Comparison of ENCODE assay signal across 11 cellular contexts in genomic region chr1:211589782-211590721, GRCh38. TPM values are rescaled to one million over a fixed set of nuclear protein-coding genes. Genes with fewer than 3 reads are reported as not detected.
A peak's percentile ranks its signal among the peaks of the same experiment; 100 is the strongest.
DNase-seq lines count a peak whose midpoint lies in the region; ATAC-seq, FAIRE-seq and TF ChIP-seq lines count a peak whose summit lies in the region.
"Had no signal": no experiment of that assay in that cellular context is flagged by ENCODE, and none has a peak within 500 bp of the region (broad histone marks: within the 10 kb centered on the region; RNA-seq: fewer than 3 reads in every experiment).

No MANE protein-coding gene starts in this region.

- CTCF ChIA-PET in MCF 10A (lab: Yijun Ruan, JAX): interaction anchor here (0.7 to 2.4 kb wide), 6 partner anchors 10 to 62 kb away, joined by 3 to 10 read pairs (median 3); no protein-coding TSS in a partner anchor
- CTCF ChIA-PET in activated CD4-positive, alpha-beta memory T cell treated with anti-CD3 and anti-CD28 coated beads, Interleukin-2, amount 10 ng/mL, durations not matched to agents 7 days and 5 days (lab: Charles Lee): no interaction called here

- H3K27me3 ChIP-seq in Karpas-422 (ENCODE audit: low read length) (no peaks in the 10 kb centered on the region), suprapubic skin (no peaks in the 10 kb centered on the region)

- peaks cover 30% of the 10 kb centered on the region for H3K4me1 Mint-ChIP-seq in MCF 10A (ENCODE audit: insufficient read depth, unreplicated experiment)
- no peaks in the 10 kb centered on the region for H3K4me1 Mint-ChIP-seq in activated CD4-positive, alpha-beta memory T cell treated with anti-CD3 and anti-CD28 coated beads, Interleukin-2, amount 10 ng/mL, durations not matched to agents 7 days and 5 days

- no peak overlapping the region for H3K4me2 ChIP-seq in Karpas-422 (ENCODE audit: low read depth, low read length, poor library complexity, severe bottlenecking)

- ATAC-seq in left colon (peak; percentile 50), GM18505 (IDR thresholded peaks at IDR 0.05; ENCODE audit: unreplicated experiment) (no peak), GM19395 (IDR thresholded peaks at IDR 0.05; ENCODE audit: unreplicated experiment) (no peak)

- no peaks in the 10 kb centered on the region for H3K9me3 Mint-ChIP-seq in MCF 10A (ENCODE audit: unreplicated experiment)
- H3K9me3 Mint-ChIP-seq in activated CD4-positive, alpha-beta memory T cell treated with anti-CD3 and anti-CD28 coated beads, Interleukin-2, amount 10 ng/mL, durations not matched to agents 7 days and 5 days: no peaks in the 10 kb centered on the region
- H3K9me3 Mint-ChIP-seq: IgD-negative memory B cell, nephron had no signal

- no peaks in the 10 kb centered on the region for H3K36me3 ChIP-seq in Karpas-422 (ENCODE audit: insufficient read depth, low read length)
- no peaks in the 10 kb centered on the region for H3K36me3 ChIP-seq in suprapubic skin

- no peaks in the 10 kb centered on the region for H3K9me3 ChIP-seq in Karpas-422 (ENCODE audit: low read length)
- no peaks in the 10 kb centered on the region for H3K9me3 ChIP-seq in suprapubic skin

- no peak overlapping the region for H3K4me3 ChIP-seq in Karpas-422 (ENCODE audit: low read length)
- H3K4me3 ChIP-seq in suprapubic skin: no peak overlapping the region

- intact Hi-C loops in MCF 10A (cut with micrococcal nuclease) (loop anchor here (1.0 to 2.0 kb wide), 3 partner anchors 11 to 49 kb away; partner anchors contain the start of gene SLC30A1), left colon (cut with DNase I, micrococcal nuclease) (no loop called here)

- no peaks in the 10 kb centered on the region for H3K9me2 ChIP-seq in Karpas-422 (replicated peaks; ENCODE audit: insufficient read depth, low read length)

- peak overlapping the region; percentile 65 for H3K27ac Mint-ChIP-seq in MCF 10A (ENCODE audit: low read depth, unreplicated experiment)
- no peak overlapping the region for H3K27ac Mint-ChIP-seq in activated CD4-positive, alpha-beta memory T cell treated with anti-CD3 and anti-CD28 coated beads, Interleukin-2, amount 10 ng/mL, durations not matched to agents 7 days and 5 days
- H3K27ac Mint-ChIP-seq: IgD-negative memory B cell had no signal

- no peak overlapping the region for H3K4me3 Mint-ChIP-seq in MCF 10A (ENCODE audit: unreplicated experiment)
- H3K4me3 Mint-ChIP-seq in activated CD4-positive, alpha-beta memory T cell treated with anti-CD3 and anti-CD28 coated beads, Interleukin-2, amount 10 ng/mL, durations not matched to agents 7 days and 5 days: no peak overlapping the region
- H3K4me3 Mint-ChIP-seq: IgD-negative memory B cell, nephron had no signal

- peak; percentile 53 for DNase-seq in Karpas-422
- peak; percentile 95 for DNase-seq in MCF 10A (ENCODE audit: unreplicated experiment)
- peak in 1 of 2 donors; percentile 47 for DNase-seq in left colon
- peak in 1 of 2 donors; percentile 85 for DNase-seq in suprapubic skin (ENCODE audit: low spot score in 2 of 2)
- DNase-seq in activated CD4-positive, alpha-beta memory T cell treated with anti-CD3 and anti-CD28 coated beads, Interleukin-2, amount 10 ng/mL, durations not matched to agents 7 days and 5 days: no peak
- no peak for DNase-seq in frontal cortex (ENCODE audit: low spot score in 2 of 2)
- DNase-seq: effector CD8-positive, alpha-beta T cell had no signal

- TF ChIP-seq CTCF in MCF 10A (IDR thresholded peaks at IDR 0.05; ENCODE audit: unreplicated experiment): no peak
- TF ChIP-seq CTCF in suprapubic skin (IDR thresholded peaks at IDR 0.05): no peak

- no peaks in the 10 kb centered on the region for H4K20me1 ChIP-seq in Karpas-422 (ENCODE audit: insufficient read depth, low read depth, low read length)

- no peaks in the 10 kb centered on the region for H3K79me2 ChIP-seq in Karpas-422 (ENCODE audit: low read length)

- no peaks in the 10 kb centered on the region for H3K36me3 Mint-ChIP-seq in MCF 10A (ENCODE audit: insufficient read depth, unreplicated experiment)
- no peaks in the 10 kb centered on the region for H3K36me3 Mint-ChIP-seq in activated CD4-positive, alpha-beta memory T cell treated with anti-CD3 and anti-CD28 coated beads, Interleukin-2, amount 10 ng/mL, durations not matched to agents 7 days and 5 days (ENCODE audit: low read depth)

- H3K4me1 ChIP-seq in Karpas-422 (ENCODE audit: low read length) (peaks cover 13% of the 10 kb centered on the region), suprapubic skin (peaks cover 7% of the 10 kb centered on the region)

- POLR2A ChIA-PET in MCF 10A (lab: Yijun Ruan, JAX): interaction anchor here (0.6 to 6.0 kb wide), 9 partner anchors 10 to 53 kb away, joined by 3 to 42 read pairs (median 5); partner anchors contain the start of gene SLC30A1
- POLR2A ChIA-PET in activated CD4-positive, alpha-beta memory T cell treated with anti-CD3 and anti-CD28 coated beads, Interleukin-2, amount 10 ng/mL, durations not matched to agents 7 days and 5 days (lab: Charles Lee): no interaction called here

- H3K27ac ChIP-seq in Karpas-422 (ENCODE audit: low read length): no peak overlapping the region
- H3K27ac ChIP-seq in suprapubic skin: peak overlapping the region; percentile 1

- H3K9ac ChIP-seq in Karpas-422 (ENCODE audit: low read length): no peak overlapping the region

- BruUV-seq in MCF 10A (replicated peaks; lab: Mats Ljungman, UMichigan): no TSS peak

- 55% methylated on average over 6 of the region's 6 CpGs for WGBS in suprapubic skin

- no peak overlapping the region for H2AFZ ChIP-seq in Karpas-422 (ENCODE audit: low read length)

- no peak for FAIRE-seq in frontal cortex (lab: Jason Lieb, UNC)

- TF ChIP-seq POLR2A in suprapubic skin (IDR thresholded peaks at IDR 0.05) (no peak), GM18505 (IDR thresholded peaks at IDR 0.05; ENCODE audit: borderline replicate concordance, extremely low read depth, insufficient read depth, insufficient read length) (no peak)

- no peak for TF ChIP-seq EP300 in suprapubic skin (IDR thresholded peaks at IDR 0.05)

- H3K27me3 Mint-ChIP-seq in MCF 10A (ENCODE audit: insufficient read depth, unreplicated experiment): no peaks in the 10 kb centered on the region
- peaks cover 9% of the 10 kb centered on the region for H3K27me3 Mint-ChIP-seq in activated CD4-positive, alpha-beta memory T cell treated with anti-CD3 and anti-CD28 coated beads, Interleukin-2, amount 10 ng/mL, durations not matched to agents 7 days and 5 days

RNA-seq across cellular contexts. Expression of gene SLC30A1, which starts 11.1 kb away (rescaled TPM):
- 8.0 and 16.7 TPM in 2 replicates for total RNA-seq in Karpas-422 (2014; rRNA removed; shearing (Covaris generic); ENCODE audit: low replicate concordance)
- total RNA-seq in MCF 10A (2022) (87.0 and 94.1 TPM in 2 replicates), left colon (10 to 100 TPM; 16.6 to 33.1 TPM), suprapubic skin (10 to 100 TPM in 3 of 4 donors, 1 to 10 TPM in 1; 8.9 to 42.5 (median 29.8) TPM), frontal cortex (19.2 TPM)
- total RNA-seq in activated CD4-positive, alpha-beta memory T cell treated with anti-CD3 and anti-CD28 coated beads, Interleukin-2, amount 10 ng/mL, durations not matched to agents 7 days and 5 days: 1 to 10 TPM; 8.0 to 8.2 TPM

Comparison
In these comparisons a context has a peak if more than half of its experiments do, and no peak if none do; other contexts are left out.
1. DNase-seq: peak in Karpas-422 (single experiment) and MCF 10A (single experiment); none in activated CD4-positive, alpha-beta memory T cell treated with anti-CD3 and anti-CD28 coated beads, Interleukin-2, amount 10 ng/mL, durations not matched to agents 7 days and 5 days (single experiment) and frontal cortex (0 of 2).